Comparison of ENCODE assay signal across 1 cellular context in the genomic region with DNA sequence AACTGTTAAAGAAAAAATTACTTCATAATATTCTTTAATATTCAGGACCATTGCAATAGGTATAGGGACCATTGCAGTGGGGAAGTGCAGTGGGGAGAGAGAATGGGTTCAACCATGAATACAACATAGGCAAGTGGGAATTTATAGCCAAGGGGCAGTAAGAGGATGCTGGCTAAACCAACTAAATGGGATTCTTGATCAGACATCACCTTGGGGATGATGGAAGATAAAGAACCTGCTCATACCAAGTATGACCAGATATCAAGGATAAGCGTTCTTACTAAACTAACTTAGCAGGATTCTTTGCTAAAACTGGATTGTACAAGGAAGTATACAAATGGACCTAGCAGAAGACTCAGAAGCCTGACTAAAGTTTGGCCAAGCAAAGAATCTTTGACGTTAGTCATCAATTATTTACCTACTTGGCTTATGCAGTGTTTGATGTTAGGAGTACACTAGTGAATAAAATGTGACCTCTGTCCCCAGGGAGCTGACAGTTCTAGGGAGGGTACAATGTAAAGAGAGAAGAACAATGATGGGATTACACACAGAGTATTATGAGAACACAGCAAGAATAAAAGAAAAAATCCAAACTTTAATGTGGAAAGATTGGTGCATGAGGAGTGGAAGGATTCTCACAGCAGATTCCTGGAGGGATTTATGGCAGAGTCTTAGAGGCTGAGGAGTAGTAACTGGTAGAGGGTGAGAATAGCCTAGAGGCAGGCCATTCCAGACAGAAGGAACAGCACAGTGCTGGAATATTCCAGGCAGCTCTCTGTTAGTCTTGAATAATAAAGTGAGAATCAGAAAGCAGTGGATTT.
TF ChIP-seq lines count a peak whose summit lies in the region.

No MANE protein-coding gene starts in this region.

TF ChIP-seq in HepG2, 621 proteins besides CTCF, POLR2A, EP300 and RAD21 (continued from another document):
- TF ChIP-seq ZNF773 (CRISPR knock-in tag; IDR thresholded peaks at IDR 0.05; ENCODE audit: borderline replicate concordance) (no peak), HCFC1 (IDR thresholded peaks at IDR 0.05; ENCODE audit: low read depth, low read length) (no peak), RCOR2 (CRISPR knock-in tag; IDR thresholded peaks at IDR 0.05) (no peak), ZNF572 (CRISPR knock-in tag; IDR thresholded peaks at IDR 0.05) (no peak), KDM2A (CRISPR knock-in tag; IDR thresholded peaks at IDR 0.05; ENCODE audit: borderline replicate concordance, low read depth) (no peak), TCF7L2 (IDR thresholded peaks at IDR 0.05; ENCODE audit: low read depth, low read length) (no peak), HMG20B (CRISPR knock-in tag; conservative IDR thresholded peaks at IDR 0.05) (no peak), ARNTL (CRISPR knock-in tag; IDR thresholded peaks at IDR 0.05) (no peak), ESRRA (CRISPR knock-in tag; IDR thresholded peaks at IDR 0.05; ENCODE audit: low read depth) (no peak), HDAC1 (CRISPR knock-in tag; IDR thresholded peaks at IDR 0.05) (peak; percentile 55; the same call in 1 of the 2 replicates), ZNF614 (CRISPR knock-in tag; IDR thresholded peaks at IDR 0.05; ENCODE audit: borderline replicate concordance) (peak; percentile 72), ZNF570 (CRISPR knock-in tag; IDR thresholded peaks at IDR 0.05; ENCODE audit: borderline replicate concordance) (no peak)
- TF ChIP-seq, protein P1, sequence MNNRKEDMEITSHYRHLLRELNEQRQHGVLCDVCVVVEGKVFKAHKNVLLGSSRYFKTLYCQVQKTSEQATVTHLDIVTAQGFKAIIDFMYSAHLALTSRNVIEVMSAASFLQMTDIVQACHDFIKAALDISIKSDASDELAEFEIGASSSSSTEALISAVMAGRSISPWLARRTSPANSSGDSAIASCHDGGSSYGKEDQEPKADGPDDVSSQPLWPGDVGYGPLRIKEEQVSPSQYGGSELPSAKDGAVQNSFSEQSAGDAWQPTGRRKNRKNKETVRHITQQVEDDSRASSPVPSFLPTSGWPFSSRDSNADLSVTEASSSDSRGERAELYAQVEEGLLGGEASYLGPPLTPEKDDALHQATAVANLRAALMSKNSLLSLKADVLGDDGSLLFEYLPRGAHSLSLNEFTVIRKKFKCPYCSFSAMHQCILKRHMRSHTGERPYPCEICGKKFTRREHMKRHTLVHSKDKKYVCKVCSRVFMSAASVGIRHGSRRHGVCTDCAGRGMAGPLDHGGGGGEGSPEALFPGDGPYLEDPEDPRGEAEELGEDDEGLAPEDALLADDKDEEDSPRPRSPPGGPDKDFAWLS (CRISPR knock-in tag; IDR thresholded peaks at IDR 0.05; ENCODE audit: borderline replicate concordance), result no peak
- TF ChIP-seq, protein P2, sequence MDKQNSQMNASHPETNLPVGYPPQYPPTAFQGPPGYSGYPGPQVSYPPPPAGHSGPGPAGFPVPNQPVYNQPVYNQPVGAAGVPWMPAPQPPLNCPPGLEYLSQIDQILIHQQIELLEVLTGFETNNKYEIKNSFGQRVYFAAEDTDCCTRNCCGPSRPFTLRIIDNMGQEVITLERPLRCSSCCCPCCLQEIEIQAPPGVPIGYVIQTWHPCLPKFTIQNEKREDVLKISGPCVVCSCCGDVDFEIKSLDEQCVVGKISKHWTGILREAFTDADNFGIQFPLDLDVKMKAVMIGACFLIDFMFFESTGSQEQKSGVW (CRISPR knock-in tag; IDR thresholded peaks at IDR 0.05; ENCODE audit: borderline replicate concordance), result no peak
- TF ChIP-seq, protein P3, sequence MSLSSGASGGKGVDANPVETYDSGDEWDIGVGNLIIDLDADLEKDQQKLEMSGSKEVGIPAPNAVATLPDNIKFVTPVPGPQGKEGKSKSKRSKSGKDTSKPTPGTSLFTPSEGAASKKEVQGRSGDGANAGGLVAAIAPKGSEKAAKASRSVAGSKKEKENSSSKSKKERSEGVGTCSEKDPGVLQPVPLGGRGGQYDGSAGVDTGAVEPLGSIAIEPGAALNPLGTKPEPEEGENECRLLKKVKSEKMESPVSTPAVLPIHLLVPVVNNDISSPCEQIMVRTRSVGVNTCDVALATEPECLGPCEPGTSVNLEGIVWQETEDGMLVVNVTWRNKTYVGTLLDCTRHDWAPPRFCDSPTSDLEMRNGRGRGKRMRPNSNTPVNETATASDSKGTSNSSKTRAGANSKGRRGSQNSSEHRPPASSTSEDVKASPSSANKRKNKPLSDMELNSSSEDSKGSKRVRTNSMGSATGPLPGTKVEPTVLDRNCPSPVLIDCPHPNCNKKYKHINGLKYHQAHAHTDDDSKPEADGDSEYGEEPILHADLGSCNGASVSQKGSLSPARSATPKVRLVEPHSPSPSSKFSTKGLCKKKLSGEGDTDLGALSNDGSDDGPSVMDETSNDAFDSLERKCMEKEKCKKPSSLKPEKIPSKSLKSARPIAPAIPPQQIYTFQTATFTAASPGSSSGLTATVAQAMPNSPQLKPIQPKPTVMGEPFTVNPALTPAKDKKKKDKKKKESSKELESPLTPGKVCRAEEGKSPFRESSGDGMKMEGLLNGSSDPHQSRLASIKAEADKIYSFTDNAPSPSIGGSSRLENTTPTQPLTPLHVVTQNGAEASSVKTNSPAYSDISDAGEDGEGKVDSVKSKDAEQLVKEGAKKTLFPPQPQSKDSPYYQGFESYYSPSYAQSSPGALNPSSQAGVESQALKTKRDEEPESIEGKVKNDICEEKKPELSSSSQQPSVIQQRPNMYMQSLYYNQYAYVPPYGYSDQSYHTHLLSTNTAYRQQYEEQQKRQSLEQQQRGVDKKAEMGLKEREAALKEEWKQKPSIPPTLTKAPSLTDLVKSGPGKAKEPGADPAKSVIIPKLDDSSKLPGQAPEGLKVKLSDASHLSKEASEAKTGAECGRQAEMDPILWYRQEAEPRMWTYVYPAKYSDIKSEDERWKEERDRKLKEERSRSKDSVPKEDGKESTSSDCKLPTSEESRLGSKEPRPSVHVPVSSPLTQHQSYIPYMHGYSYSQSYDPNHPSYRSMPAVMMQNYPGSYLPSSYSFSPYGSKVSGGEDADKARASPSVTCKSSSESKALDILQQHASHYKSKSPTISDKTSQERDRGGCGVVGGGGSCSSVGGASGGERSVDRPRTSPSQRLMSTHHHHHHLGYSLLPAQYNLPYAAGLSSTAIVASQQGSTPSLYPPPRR (CRISPR knock-in tag; IDR thresholded peaks at IDR 0.05; ENCODE audit: borderline replicate concordance), result peak; percentile 52; the same call in 1 of the 2 replicates
- TF ChIP-seq, protein P4, sequence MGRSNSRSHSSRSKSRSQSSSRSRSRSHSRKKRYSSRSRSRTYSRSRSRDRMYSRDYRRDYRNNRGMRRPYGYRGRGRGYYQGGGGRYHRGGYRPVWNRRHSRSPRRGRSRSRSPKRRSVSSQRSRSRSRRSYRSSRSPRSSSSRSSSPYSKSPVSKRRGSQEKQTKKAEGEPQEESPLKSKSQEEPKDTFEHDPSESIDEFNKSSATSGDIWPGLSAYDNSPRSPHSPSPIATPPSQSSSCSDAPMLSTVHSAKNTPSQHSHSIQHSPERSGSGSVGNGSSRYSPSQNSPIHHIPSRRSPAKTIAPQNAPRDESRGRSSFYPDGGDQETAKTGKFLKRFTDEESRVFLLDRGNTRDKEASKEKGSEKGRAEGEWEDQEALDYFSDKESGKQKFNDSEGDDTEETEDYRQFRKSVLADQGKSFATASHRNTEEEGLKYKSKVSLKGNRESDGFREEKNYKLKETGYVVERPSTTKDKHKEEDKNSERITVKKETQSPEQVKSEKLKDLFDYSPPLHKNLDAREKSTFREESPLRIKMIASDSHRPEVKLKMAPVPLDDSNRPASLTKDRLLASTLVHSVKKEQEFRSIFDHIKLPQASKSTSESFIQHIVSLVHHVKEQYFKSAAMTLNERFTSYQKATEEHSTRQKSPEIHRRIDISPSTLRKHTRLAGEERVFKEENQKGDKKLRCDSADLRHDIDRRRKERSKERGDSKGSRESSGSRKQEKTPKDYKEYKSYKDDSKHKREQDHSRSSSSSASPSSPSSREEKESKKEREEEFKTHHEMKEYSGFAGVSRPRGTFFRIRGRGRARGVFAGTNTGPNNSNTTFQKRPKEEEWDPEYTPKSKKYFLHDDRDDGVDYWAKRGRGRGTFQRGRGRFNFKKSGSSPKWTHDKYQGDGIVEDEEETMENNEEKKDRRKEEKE (IDR thresholded peaks at IDR 0.05), result no peak
